ENCODE assay signal across 22 cellular contexts in genomic region chr5:63154480-63155309, GRCh38.
DNase-seq lines count a peak whose midpoint lies in the region; ATAC-seq and TF ChIP-seq lines count a peak whose summit lies in the region.
"Had no signal": no experiment of that assay in that cellular context is flagged by ENCODE, and none has a peak within 500 bp of the region (broad histone marks: within the 10 kb centered on the region; RNA-seq: fewer than 3 reads in every experiment).

No MANE protein-coding gene starts in this region.

- H3K9ac ChIP-seq in neural cell (ENCODE audit: low read length) (no peak overlapping the region), PC-3 (ENCODE audit: low read length) (no peak overlapping the region)

- H4K20me1 ChIP-seq in neural cell (ENCODE audit: insufficient read depth) = no peaks in the 10 kb centered on the region
- no peaks in the 10 kb centered on the region for H4K20me1 ChIP-seq in PC-3 (ENCODE audit: low read length)

- WGBS in transverse colon (ENCODE audit: low coverage in 1 of 2), 2 donors = 62 to 69% methylated on average over 5 to 10 of the region's 10 CpGs

- H3K4me1 ChIP-seq in transverse colon (no peaks in the 10 kb centered on the region), PC-3 (ENCODE audit: insufficient read depth, low read length) (peaks cover 12% of the 10 kb centered on the region; the same call in 1 of the 2 replicates)
- H3K4me1 ChIP-seq: BE2C, Peyer's patch had no signal

- H3K9me3 ChIP-seq in neural cell (ENCODE audit: low read length) = no peaks in the 10 kb centered on the region
- no peaks in the 10 kb centered on the region for H3K9me3 ChIP-seq in transverse colon
- no peaks in the 10 kb centered on the region for H3K9me3 ChIP-seq in PC-3 (ENCODE audit: low read length)
- H3K9me3 ChIP-seq: BE2C, MG63, Peyer's patch had no signal

- DNase-seq in NCI-H82 (lab: John Stamatoyannopoulos, UW) (peak; percentile 36), NCI-H82 treated with DMSO at 0.1 percent for 48 hours (lab: John Stamatoyannopoulos, UW; ENCODE audit: unreplicated experiment) (no peak), kidney tubule cell (ENCODE audit: low spot score) (peak; percentile 12), transverse colon (no peak), activated gamma-delta T cell treated with Interleukin-2 at 50 U/mL for 16 hours (no peak), PC-3 (no peak)
- DNase-seq: ACHN; BE2C; CD8-positive, alpha-beta memory T cell; H9; IMR-90; KG1; MG63; NCI-H2029; NCI-H446; NCI-H524 treated with DMSO at 0.1 percent for 48 hours; Peyer's patch; SHP77 treated with DMSO at 0.1 percent for 48 hours had no signal

- in situ Hi-C loops in transverse colon (cut with MboI; ENCODE audit: low pct_ligation_motif_present in 1 of 4, low pct_unique_long_range_greater_than_20kb in 1 of 4, low sequenced_read_pairs in 3 of 4) = no loop called here

- intact Hi-C loops in transverse colon (cut with DNase I; ENCODE audit: low total_unique reads) (no loop called here), PC-3 (cut with micrococcal nuclease) (loop anchor here (2.0 kb wide), 1 partner anchor 26 kb away; no protein-coding TSS in a partner anchor)

- H3K27ac ChIP-seq in neural cell (ENCODE audit: low read length) = peak overlapping the region; percentile 53
- no peak overlapping the region for H3K27ac ChIP-seq in transverse colon
- H3K27ac ChIP-seq in PC-3 (ENCODE audit: low read length) = no peak overlapping the region
- H3K27ac ChIP-seq: 22Rv1, Peyer's patch had no signal

- no peak overlapping the region for H3K4me2 ChIP-seq in neural cell (ENCODE audit: low read length)
- H3K4me2 ChIP-seq in PC-3 (ENCODE audit: low read length) = no peak overlapping the region
- H3K4me2 ChIP-seq: GM23338 had no signal

- no peak overlapping the region for H2AFZ ChIP-seq in neural cell (ENCODE audit: low read depth, low read length)
- no peak overlapping the region for H2AFZ ChIP-seq in PC-3 (ENCODE audit: low read length)
- H2AFZ ChIP-seq: GM23338 had no signal

- ATAC-seq in HG03175 (IDR thresholded peaks at IDR 0.05; ENCODE audit: unreplicated experiment) (no peak), PC-3 (no peak)
- ATAC-seq: GM23338 had no signal

- H3K27me3 ChIP-seq in neural cell (ENCODE audit: insufficient read depth, low read depth, low read length) (no peaks in the 10 kb centered on the region), transverse colon (no peaks in the 10 kb centered on the region), PC-3 (ENCODE audit: low read length) (no peaks in the 10 kb centered on the region)
- H3K27me3 ChIP-seq: BE2C, MG63, Peyer's patch had no signal

- no peak for TF ChIP-seq RAD21 in neural cell (conservative IDR thresholded peaks at IDR 0.05)

- TF ChIP-seq POLR2A in transverse colon (IDR thresholded peaks at IDR 0.05) = no peak

- H3K79me2 ChIP-seq in neural cell (replicated peaks; ENCODE audit: insufficient read depth, low read length) (no peaks in the 10 kb centered on the region), PC-3 (ENCODE audit: low read length) (no peaks in the 10 kb centered on the region)

- no TSS peak for BruUV-seq in PC-3 (replicated peaks; lab: Mats Ljungman, UMichigan)

- no peak for TF ChIP-seq CTCF in neural cell (IDR thresholded peaks at IDR 0.05; ENCODE audit: poor library complexity, severe bottlenecking)
- TF ChIP-seq CTCF in transverse colon (IDR thresholded peaks at IDR 0.05) = no peak
- no peak for TF ChIP-seq CTCF in PC-3 (conservative IDR thresholded peaks at IDR 0.05; ENCODE audit: low read depth, low read length)

- POLR2A ChIA-PET in PC-3 (lab: Charles Lee; ENCODE audit: unreplicated experiment) = no interaction called here

- H3K9me2 ChIP-seq in neural cell (ENCODE audit: insufficient read depth, low read length) (no peaks in the 10 kb centered on the region), PC-3 (replicated peaks; ENCODE audit: low read length) (no peaks in the 10 kb centered on the region)

- CTCF ChIA-PET in PC-3 (lab: Charles Lee) = no interaction called here

- H3K4me3 ChIP-seq in neural cell (ENCODE audit: low read length) = peak overlapping the region; percentile 16
- no peak overlapping the region for H3K4me3 ChIP-seq in transverse colon
- no peak overlapping the region for H3K4me3 ChIP-seq in PC-3 (ENCODE audit: low read length)
- H3K4me3 ChIP-seq: GM23338, MG63, Peyer's patch had no signal

- H3K36me3 ChIP-seq in neural cell (ENCODE audit: insufficient read depth, low read length) = no peaks in the 10 kb centered on the region
- no peaks in the 10 kb centered on the region for H3K36me3 ChIP-seq in transverse colon
- no peaks in the 10 kb centered on the region for H3K36me3 ChIP-seq in PC-3 (ENCODE audit: low read depth, low read length)
- H3K36me3 ChIP-seq: BE2C, MG63, Peyer's patch had no signal

- H3F3A ChIP-seq in neural cell (ENCODE audit: insufficient read depth, low read length, poor library complexity, severe bottlenecking) = no peaks in the 10 kb centered on the region
- H3F3A ChIP-seq in PC-3 (ENCODE audit: low read length, unreplicated experiment) = no peaks in the 10 kb centered on the region

- TF ChIP-seq EP300 in neural cell (conservative IDR thresholded peaks at IDR 0.05; ENCODE audit: poor library complexity, severe bottlenecking) (no peak), transverse colon (IDR thresholded peaks at IDR 0.05; ENCODE audit: low read depth) (no peak)

TF ChIP-seq in neural cell, 6 proteins besides CTCF, POLR2A, EP300 and RAD21:
- TF ChIP-seq POLR2AphosphoS5 (IDR thresholded peaks at IDR 0.05) (no peak), MXI1 (conservative IDR thresholded peaks at IDR 0.05; ENCODE audit: poor library complexity, severe bottlenecking) (no peak), TAF1 (IDR thresholded peaks at IDR 0.05; ENCODE audit: low read depth) (no peak), EZH2 (IDR thresholded peaks at IDR 0.05; ENCODE audit: borderline replicate concordance, insufficient read depth, low read length, poor library complexity, severe bottlenecking) (no peak), SMC3 (conservative IDR thresholded peaks at IDR 0.05; ENCODE audit: poor library complexity) (no peak), REST (IDR thresholded peaks at IDR 0.05; ENCODE audit: borderline replicate concordance) (no peak)

Comparison
In these comparisons a context has a peak if more than half of its experiments do, and no peak if none do; other contexts are left out.
1. DNase-seq: peak in NCI-H82 (single experiment) and kidney tubule cell (single experiment); none in NCI-H82 treated with DMSO at 0.1 percent for 48 hours (single experiment), transverse colon (single experiment), activated gamma-delta T cell treated with Interleukin-2 at 50 U/mL for 16 hours (single experiment) and PC-3 (single experiment).